Comparison of ENCODE assay signal across 9 cellular contexts in the genomic region with DNA sequence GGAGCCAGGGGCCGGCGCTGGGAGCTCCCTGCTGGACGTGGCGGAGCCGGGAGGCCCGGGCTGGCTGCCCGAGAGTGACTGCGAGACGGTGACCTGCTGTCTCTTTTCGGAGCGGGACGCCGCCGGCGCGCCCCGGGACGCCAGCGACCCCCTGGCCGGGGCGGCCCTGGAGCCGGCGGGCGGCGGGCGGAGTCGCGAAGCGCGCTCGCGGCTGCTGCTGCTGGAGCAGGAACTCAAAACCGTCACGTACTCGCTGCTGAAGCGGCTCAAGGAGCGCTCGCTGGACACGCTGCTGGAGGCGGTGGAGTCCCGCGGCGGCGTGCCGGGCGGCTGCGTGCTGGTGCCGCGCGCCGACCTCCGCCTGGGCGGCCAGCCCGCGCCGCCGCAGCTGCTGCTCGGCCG. TPM values are rescaled to one million over a fixed set of nuclear protein-coding genes. Genes with fewer than 3 reads are reported as not detected.
DNase-seq lines count a peak whose midpoint lies in the region; ATAC-seq and TF ChIP-seq lines count a peak whose summit lies in the region.
"Had no signal": no experiment of that assay in that cellular context is flagged by ENCODE, and none has a peak within 500 bp of the region (broad histone marks: within the 10 kb centered on the region; RNA-seq: fewer than 3 reads in every experiment).

No MANE protein-coding gene starts in this region.

- H2AFZ ChIP-seq in neural progenitor cell (replicated peaks): peak overlapping the region; percentile 9

- DNase-seq in NCI-H146 (lab: John Stamatoyannopoulos, UW): peak; percentile 15
- DNase-seq in NCI-H146 treated with DMSO at 0.1 percent for 48 hours (lab: John Stamatoyannopoulos, UW; ENCODE audit: unreplicated experiment): no peak
- peak; percentile 52 for DNase-seq in NOMO-1 treated with DMSO at 0.1 percent for 48 hours (lab: John Stamatoyannopoulos, UW; ENCODE audit: unreplicated experiment)
- peak; percentile 50 for DNase-seq in epithelial cell of esophagus (ENCODE audit: low read depth)
- peak; percentile 66 for DNase-seq in neural progenitor cell (ENCODE audit: low spot score)
- DNase-seq in OCI-M1 (lab: John Stamatoyannopoulos, UW): no peak

- H3K79me2 ChIP-seq in neural progenitor cell (ENCODE audit: low read depth): peaks cover 42% of the 10 kb centered on the region

- no peak overlapping the region for H3K4me3 Mint-ChIP-seq in neural progenitor cell

- H3K27ac Mint-ChIP-seq in neural progenitor cell: no peak overlapping the region

- peak overlapping the region; percentile 98 for H3K4me2 ChIP-seq in neural progenitor cell

- ATAC-seq in HG03139 (IDR thresholded peaks at IDR 0.05; ENCODE audit: unreplicated experiment) (no peak), HG02642 (IDR thresholded peaks at IDR 0.05; ENCODE audit: poor library complexity, unreplicated experiment) (no peak)

- peaks cover 46% of the 10 kb centered on the region for H4K20me1 ChIP-seq in neural progenitor cell (ENCODE audit: low read depth)

- H3K9me3 ChIP-seq in neural progenitor cell (ENCODE audit: low read depth): no peaks in the 10 kb centered on the region

- H3F3A ChIP-seq in neural progenitor cell (ENCODE audit: low read depth): peaks cover 43% of the 10 kb centered on the region

- H3K36me3 Mint-ChIP-seq in neural progenitor cell: no peaks in the 10 kb centered on the region
- H3K36me3 Mint-ChIP-seq: CD4-positive, CD25-positive, alpha-beta regulatory T cell had no signal

- H3K9me3 Mint-ChIP-seq in neural progenitor cell: no peaks in the 10 kb centered on the region

- peaks cover 38% of the 10 kb centered on the region for H3K4me1 ChIP-seq in neural progenitor cell

- no peaks in the 10 kb centered on the region for H3K36me3 ChIP-seq in neural progenitor cell

- peaks cover 36% of the 10 kb centered on the region for H3K27me3 ChIP-seq in neural progenitor cell

- H3K4me3 ChIP-seq in epithelial cell of esophagus (ENCODE audit: low read length): peak overlapping the region; percentile 18
- H3K4me3 ChIP-seq in neural progenitor cell: peak overlapping the region; percentile 68

- H3K27ac ChIP-seq in neural progenitor cell: no peak overlapping the region

- H3K27me3 Mint-ChIP-seq in neural progenitor cell (ENCODE audit: insufficient read depth, low read depth): peaks cover 14% of the 10 kb centered on the region

- H3K4me1 Mint-ChIP-seq in neural progenitor cell: peaks cover 45% of the 10 kb centered on the region

- H3K9ac ChIP-seq in neural progenitor cell: no peak overlapping the region

- no peak for TF ChIP-seq CTCF in epithelial cell of esophagus (IDR thresholded peaks at IDR 0.05; ENCODE audit: insufficient read depth, low read depth, low read length, missing control alignments)
- TF ChIP-seq CTCF in neural progenitor cell (IDR thresholded peaks at IDR 0.05): no peak

RNA-seq across cellular contexts. Expression of a gene that starts 1.5 kb away (rescaled TPM):
- 3.4 and 9.4 TPM in 2 replicates for total RNA-seq in neural progenitor cell (ENCODE audit: low replicate concordance)

Comparison
In these comparisons a context has a peak if more than half of its experiments do, and no peak if none do; other contexts are left out.
1. DNase-seq: peak in NCI-H146 (single experiment), NOMO-1 treated with DMSO at 0.1 percent for 48 hours (single experiment), epithelial cell of esophagus (single experiment) and neural progenitor cell (single experiment); none in NCI-H146 treated with DMSO at 0.1 percent for 48 hours (single experiment) and OCI-M1 (single experiment).